In the genomic region with DNA sequence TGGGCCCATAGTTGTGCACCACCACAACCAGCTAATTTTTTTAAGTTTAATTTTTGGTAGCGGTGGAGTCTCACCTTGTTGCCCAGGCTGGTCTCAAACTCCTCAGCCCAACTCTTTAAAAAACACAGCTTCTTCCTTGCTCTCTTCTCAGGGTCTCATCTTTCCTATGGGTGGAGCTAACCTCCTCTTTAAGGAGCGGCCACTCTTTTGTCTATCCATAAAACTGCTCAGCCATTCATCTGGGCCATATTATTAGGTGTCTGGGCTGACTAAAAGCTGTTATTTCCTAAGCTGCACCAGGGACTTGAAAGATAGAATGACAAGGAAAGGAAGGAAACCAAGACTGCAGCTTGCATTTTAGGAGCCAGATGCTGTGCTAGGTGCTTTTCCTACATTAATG, we compare ENCODE assay signal across 27 cellular contexts.
"Had no signal": no experiment of that assay in that cellular context is flagged by ENCODE, and none has a peak within 500 bp of the region (broad histone marks: within the 10 kb centered on the region; RNA-seq: fewer than 3 reads in every experiment).

No MANE protein-coding gene starts in this region.

- H3K4me1 ChIP-seq: gastrocnemius medialis, prostate gland, right atrium auricular region, tibial nerve, upper lobe of left lung had no signal

- H3K4me2 ChIP-seq: smooth muscle cell had no signal

- H3K4me3 ChIP-seq: gastrocnemius medialis, lung, mucosa of descending colon, prostate gland, right atrium auricular region, smooth muscle cell, thoracic aorta, tibial nerve, upper lobe of left lung had no signal

- H3K9me3 ChIP-seq: gastrocnemius medialis, mucosa of descending colon, prostate gland, right atrium auricular region, thoracic aorta, tibial nerve, upper lobe of left lung had no signal

- H3K36me3 ChIP-seq: gastrocnemius medialis, prostate gland, right atrium auricular region, thoracic aorta, tibial nerve, upper lobe of left lung had no signal

- H3K27ac ChIP-seq: gastrocnemius medialis, prostate gland, right atrium auricular region, thoracic aorta, tibial nerve, upper lobe of left lung had no signal

- H3K27me3 ChIP-seq: gastrocnemius medialis, right atrium auricular region, tibial nerve, upper lobe of left lung had no signal

- ATAC-seq: effector memory CD8-positive, alpha-beta T cell; gastrocnemius medialis; left lobe of liver; mucosa of descending colon; natural killer cell treated with Interleukin-12 subunit alpha and Interleukin-12 subunit beta and Interleukin-15 and Interleukin-18, amount 100 ng/mL, for 72 hours; sciatic nerve; stimulated activated effector memory CD8-positive, alpha-beta T cell treated with anti-CD3 and anti-CD28 coated beads, Interleukin-12 subunit alpha, Interleukin-12 subunit beta, amount 100 ng/mL, for 72 hours had no signal

- DNase-seq: cortex of kidney; effector memory CD8-positive, alpha-beta T cell; foreskin fibroblast; gastrocnemius medialis; head of caudate nucleus; mucosa of descending colon; naive B cell; nucleus accumbens; stimulated activated CD4-positive, alpha-beta T cell treated with anti-CD3 and anti-CD28 coated beads, Interleukin-12 subunit alpha, Interleukin-12 subunit beta, amount 100 ng/mL, for 4 hours; stimulated activated CD4-positive, alpha-beta T cell treated with anti-CD3 and anti-CD28 coated beads, Interleukin-2, amount 100 ng/mL, for 24 hours; stimulated activated CD4-positive, alpha-beta T cell treated with anti-CD3 and anti-CD28 coated beads, Interleukin-4, amount 100 ng/mL, for 24 hours; stimulated activated naive CD4-positive, alpha-beta T cell treated with Interleukin-2 at 50 U/mL for 16 hours; substantia nigra; upper lobe of left lung had no signal

- FAIRE-seq: endometrium, keratinocyte, urothelium cell line had no signal
